In genomic region chr2:206502729-206503128, GRCh38 we compare ENCODE assay signal across 1 cellular context.
TF ChIP-seq lines count a peak whose summit lies in the region.

No MANE protein-coding gene starts in this region.

TF ChIP-seq in GM23338, 12 proteins besides CTCF, POLR2A, EP300 and RAD21:
- TF ChIP-seq, protein P1, sequence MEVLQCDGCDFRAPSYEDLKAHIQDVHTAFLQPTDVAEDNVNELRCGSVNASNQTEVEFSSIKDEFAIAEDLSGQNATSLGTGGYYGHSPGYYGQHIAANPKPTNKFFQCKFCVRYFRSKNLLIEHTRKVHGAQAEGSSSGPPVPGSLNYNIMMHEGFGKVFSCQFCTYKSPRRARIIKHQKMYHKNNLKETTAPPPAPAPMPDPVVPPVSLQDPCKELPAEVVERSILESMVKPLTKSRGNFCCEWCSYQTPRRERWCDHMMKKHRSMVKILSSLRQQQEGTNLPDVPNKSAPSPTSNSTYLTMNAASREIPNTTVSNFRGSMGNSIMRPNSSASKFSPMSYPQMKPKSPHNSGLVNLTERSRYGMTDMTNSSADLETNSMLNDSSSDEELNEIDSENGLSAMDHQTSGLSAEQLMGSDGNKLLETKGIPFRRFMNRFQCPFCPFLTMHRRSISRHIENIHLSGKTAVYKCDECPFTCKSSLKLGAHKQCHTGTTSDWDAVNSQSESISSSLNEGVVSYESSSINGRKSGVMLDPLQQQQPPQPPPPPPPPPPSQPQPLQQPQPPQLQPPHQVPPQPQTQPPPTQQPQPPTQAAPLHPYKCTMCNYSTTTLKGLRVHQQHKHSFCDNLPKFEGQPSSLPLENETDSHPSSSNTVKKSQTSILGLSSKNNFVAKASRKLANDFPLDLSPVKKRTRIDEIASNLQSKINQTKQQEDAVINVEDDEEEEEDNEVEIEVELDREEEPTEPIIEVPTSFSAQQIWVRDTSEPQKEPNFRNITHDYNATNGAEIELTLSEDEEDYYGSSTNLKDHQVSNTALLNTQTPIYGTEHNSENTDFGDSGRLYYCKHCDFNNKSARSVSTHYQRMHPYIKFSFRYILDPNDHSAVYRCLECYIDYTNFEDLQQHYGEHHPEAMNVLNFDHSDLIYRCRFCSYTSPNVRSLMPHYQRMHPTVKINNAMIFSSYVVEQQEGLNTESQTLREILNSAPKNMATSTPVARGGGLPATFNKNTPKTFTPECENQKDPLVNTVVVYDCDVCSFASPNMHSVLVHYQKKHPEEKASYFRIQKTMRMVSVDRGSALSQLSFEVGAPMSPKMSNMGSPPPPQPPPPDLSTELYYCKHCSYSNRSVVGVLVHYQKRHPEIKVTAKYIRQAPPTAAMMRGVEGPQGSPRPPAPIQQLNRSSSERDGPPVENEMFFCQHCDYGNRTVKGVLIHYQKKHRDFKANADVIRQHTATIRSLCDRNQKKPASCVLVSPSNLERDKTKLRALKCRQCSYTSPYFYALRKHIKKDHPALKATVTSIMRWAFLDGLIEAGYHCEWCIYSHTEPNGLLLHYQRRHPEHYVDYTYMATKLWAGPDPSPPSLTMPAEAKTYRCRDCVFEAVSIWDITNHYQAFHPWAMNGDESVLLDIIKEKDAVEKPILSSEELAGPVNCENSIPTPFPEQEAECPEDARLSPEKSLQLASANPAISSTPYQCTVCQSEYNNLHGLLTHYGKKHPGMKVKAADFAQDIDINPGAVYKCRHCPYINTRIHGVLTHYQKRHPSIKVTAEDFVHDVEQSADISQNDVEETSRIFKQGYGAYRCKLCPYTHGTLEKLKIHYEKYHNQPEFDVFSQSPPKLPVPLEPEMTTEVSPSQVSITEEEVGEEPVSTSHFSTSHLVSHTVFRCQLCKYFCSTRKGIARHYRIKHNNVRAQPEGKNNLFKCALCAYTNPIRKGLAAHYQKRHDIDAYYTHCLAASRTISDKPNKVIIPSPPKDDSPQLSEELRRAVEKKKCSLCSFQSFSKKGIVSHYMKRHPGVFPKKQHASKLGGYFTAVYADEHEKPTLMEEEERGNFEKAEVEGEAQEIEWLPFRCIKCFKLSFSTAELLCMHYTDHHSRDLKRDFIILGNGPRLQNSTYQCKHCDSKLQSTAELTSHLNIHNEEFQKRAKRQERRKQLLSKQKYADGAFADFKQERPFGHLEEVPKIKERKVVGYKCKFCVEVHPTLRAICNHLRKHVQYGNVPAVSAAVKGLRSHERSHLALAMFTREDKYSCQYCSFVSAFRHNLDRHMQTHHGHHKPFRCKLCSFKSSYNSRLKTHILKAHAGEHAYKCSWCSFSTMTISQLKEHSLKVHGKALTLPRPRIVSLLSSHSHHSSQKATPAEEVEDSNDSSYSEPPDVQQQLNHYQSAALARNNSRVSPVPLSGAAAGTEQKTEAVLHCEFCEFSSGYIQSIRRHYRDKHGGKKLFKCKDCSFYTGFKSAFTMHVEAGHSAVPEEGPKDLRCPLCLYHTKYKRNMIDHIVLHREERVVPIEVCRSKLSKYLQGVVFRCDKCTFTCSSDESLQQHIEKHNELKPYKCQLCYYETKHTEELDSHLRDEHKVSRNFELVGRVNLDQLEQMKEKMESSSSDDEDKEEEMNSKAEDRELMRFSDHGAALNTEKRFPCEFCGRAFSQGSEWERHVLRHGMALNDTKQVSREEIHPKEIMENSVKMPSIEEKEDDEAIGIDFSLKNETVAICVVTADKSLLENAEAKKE (CRISPR knock-in tag; IDR thresholded peaks at IDR 0.05) = no peak
- TF ChIP-seq EZH2phosphoT487 (IDR thresholded peaks at IDR 0.05; ENCODE audit: unreplicated experiment) (no peak), ZNF331 (CRISPR knock-in tag; IDR thresholded peaks at IDR 0.05; ENCODE audit: low read depth) (no peak), CREB1 (CRISPR knock-in tag; IDR thresholded peaks at IDR 0.05; ENCODE audit: low read depth) (no peak), EZH2 (IDR thresholded peaks at IDR 0.05; ENCODE audit: low read depth, unreplicated experiment) (no peak), POLR2AphosphoS5 (IDR thresholded peaks at IDR 0.05; ENCODE audit: low read depth) (no peak), ZNF114 (CRISPR knock-in tag; IDR thresholded peaks at IDR 0.05) (no peak), STAT1 (IDR thresholded peaks at IDR 0.05; ENCODE audit: unreplicated experiment) (no peak), NANOG (IDR thresholded peaks at IDR 0.05; ENCODE audit: borderline replicate concordance) (no peak), JUNB (IDR thresholded peaks at IDR 0.05; ENCODE audit: unreplicated experiment) (no peak)
- TF ChIP-seq, protein P2, sequence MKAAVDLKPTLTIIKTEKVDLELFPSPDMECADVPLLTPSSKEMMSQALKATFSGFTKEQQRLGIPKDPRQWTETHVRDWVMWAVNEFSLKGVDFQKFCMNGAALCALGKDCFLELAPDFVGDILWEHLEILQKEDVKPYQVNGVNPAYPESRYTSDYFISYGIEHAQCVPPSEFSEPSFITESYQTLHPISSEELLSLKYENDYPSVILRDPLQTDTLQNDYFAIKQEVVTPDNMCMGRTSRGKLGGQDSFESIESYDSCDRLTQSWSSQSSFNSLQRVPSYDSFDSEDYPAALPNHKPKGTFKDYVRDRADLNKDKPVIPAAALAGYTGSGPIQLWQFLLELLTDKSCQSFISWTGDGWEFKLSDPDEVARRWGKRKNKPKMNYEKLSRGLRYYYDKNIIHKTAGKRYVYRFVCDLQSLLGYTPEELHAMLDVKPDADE (IDR thresholded peaks at IDR 0.05) = no peak
- TF ChIP-seq, protein P3, sequence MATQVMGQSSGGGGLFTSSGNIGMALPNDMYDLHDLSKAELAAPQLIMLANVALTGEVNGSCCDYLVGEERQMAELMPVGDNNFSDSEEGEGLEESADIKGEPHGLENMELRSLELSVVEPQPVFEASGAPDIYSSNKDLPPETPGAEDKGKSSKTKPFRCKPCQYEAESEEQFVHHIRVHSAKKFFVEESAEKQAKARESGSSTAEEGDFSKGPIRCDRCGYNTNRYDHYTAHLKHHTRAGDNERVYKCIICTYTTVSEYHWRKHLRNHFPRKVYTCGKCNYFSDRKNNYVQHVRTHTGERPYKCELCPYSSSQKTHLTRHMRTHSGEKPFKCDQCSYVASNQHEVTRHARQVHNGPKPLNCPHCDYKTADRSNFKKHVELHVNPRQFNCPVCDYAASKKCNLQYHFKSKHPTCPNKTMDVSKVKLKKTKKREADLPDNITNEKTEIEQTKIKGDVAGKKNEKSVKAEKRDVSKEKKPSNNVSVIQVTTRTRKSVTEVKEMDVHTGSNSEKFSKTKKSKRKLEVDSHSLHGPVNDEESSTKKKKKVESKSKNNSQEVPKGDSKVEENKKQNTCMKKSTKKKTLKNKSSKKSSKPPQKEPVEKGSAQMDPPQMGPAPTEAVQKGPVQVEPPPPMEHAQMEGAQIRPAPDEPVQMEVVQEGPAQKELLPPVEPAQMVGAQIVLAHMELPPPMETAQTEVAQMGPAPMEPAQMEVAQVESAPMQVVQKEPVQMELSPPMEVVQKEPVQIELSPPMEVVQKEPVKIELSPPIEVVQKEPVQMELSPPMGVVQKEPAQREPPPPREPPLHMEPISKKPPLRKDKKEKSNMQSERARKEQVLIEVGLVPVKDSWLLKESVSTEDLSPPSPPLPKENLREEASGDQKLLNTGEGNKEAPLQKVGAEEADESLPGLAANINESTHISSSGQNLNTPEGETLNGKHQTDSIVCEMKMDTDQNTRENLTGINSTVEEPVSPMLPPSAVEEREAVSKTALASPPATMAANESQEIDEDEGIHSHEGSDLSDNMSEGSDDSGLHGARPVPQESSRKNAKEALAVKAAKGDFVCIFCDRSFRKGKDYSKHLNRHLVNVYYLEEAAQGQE (IDR thresholded peaks at IDR 0.05; ENCODE audit: unreplicated experiment) = no peak
